In the genomic region with DNA sequence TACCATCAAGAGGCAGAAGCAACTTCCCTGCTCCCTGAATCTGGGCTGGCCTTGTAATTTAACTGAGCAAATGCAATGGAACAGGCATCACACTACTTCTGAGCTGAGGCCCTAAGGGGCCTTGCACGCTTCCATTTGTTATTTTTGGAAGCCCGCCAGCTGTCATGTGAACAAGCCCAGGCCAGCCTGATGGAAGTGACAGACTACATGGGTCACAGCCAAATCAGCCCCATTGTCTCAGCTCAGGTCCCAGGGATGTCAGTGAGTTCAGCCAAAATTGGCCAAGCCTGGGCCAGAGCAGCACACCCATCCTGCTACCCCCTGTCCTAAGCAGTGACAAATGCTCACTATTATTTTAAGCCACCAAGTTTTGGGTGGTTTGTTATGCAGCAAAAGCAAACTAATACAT, we compare ENCODE assay signal across 2 cellular contexts.
TF ChIP-seq lines count a peak whose summit lies in the region.

No MANE protein-coding gene starts in this region.

TF ChIP-seq in GM12878, 131 proteins besides CTCF, POLR2A, EP300 and RAD21 (continued from another document):
- TF ChIP-seq SUPT20H (IDR thresholded peaks at IDR 0.05; ENCODE audit: borderline replicate concordance, control insufficient read depth, low read depth, low read length) (no peak), ZNF274 (IDR thresholded peaks at IDR 0.05; ENCODE audit: insufficient read depth, insufficient read length) (no peak)

TF ChIP-seq in WTC11, 78 proteins besides CTCF, POLR2A, EP300 and RAD21 (continued from another document):
- TF ChIP-seq NR2C2 (CRISPR knock-in tag; IDR thresholded peaks at IDR 0.05) (no peak), ZNF396 (CRISPR knock-in tag; IDR thresholded peaks at IDR 0.05; ENCODE audit: borderline replicate concordance) (no peak), TP53 (CRISPR knock-in tag; IDR thresholded peaks at IDR 0.05) (no peak), ETV6 (CRISPR knock-in tag; IDR thresholded peaks at IDR 0.05) (no peak), GABPB1 (CRISPR knock-in tag; IDR thresholded peaks at IDR 0.05) (no peak), PRRX2 (CRISPR knock-in tag; IDR thresholded peaks at IDR 0.05) (no peak)
- TF ChIP-seq, protein P1, sequence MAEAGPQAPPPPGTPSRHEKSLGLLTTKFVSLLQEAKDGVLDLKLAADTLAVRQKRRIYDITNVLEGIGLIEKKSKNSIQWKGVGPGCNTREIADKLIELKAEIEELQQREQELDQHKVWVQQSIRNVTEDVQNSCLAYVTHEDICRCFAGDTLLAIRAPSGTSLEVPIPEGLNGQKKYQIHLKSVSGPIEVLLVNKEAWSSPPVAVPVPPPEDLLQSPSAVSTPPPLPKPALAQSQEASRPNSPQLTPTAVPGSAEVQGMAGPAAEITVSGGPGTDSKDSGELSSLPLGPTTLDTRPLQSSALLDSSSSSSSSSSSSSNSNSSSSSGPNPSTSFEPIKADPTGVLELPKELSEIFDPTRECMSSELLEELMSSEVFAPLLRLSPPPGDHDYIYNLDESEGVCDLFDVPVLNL (CRISPR knock-in tag; IDR thresholded peaks at IDR 0.05; ENCODE audit: borderline replicate concordance, low read depth): no peak
- TF ChIP-seq, protein P2, sequence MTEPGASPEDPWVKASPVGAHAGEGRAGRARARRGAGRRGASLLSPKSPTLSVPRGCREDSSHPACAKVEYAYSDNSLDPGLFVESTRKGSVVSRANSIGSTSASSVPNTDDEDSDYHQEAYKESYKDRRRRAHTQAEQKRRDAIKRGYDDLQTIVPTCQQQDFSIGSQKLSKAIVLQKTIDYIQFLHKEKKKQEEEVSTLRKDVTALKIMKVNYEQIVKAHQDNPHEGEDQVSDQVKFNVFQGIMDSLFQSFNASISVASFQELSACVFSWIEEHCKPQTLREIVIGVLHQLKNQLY (CRISPR knock-in tag; IDR thresholded peaks at IDR 0.05): no peak
- TF ChIP-seq, protein P3, sequence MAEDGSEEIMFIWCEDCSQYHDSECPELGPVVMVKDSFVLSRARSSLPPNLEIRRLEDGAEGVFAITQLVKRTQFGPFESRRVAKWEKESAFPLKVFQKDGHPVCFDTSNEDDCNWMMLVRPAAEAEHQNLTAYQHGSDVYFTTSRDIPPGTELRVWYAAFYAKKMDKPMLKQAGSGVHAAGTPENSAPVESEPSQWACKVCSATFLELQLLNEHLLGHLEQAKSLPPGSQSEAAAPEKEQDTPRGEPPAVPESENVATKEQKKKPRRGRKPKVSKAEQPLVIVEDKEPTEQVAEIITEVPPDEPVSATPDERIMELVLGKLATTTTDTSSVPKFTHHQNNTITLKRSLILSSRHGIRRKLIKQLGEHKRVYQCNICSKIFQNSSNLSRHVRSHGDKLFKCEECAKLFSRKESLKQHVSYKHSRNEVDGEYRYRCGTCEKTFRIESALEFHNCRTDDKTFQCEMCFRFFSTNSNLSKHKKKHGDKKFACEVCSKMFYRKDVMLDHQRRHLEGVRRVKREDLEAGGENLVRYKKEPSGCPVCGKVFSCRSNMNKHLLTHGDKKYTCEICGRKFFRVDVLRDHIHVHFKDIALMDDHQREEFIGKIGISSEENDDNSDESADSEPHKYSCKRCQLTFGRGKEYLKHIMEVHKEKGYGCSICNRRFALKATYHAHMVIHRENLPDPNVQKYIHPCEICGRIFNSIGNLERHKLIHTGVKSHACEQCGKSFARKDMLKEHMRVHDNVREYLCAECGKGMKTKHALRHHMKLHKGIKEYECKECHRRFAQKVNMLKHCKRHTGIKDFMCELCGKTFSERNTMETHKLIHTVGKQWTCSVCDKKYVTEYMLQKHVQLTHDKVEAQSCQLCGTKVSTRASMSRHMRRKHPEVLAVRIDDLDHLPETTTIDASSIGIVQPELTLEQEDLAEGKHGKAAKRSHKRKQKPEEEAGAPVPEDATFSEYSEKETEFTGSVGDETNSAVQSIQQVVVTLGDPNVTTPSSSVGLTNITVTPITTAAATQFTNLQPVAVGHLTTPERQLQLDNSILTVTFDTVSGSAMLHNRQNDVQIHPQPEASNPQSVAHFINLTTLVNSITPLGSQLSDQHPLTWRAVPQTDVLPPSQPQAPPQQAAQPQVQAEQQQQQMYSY (CRISPR knock-in tag; IDR thresholded peaks at IDR 0.05): no peak
